20 cellular contexts compared by ENCODE assay signal in genomic region chr5:16536818-16537217, GRCh38.
"Had no signal": no experiment of that assay in that cellular context is flagged by ENCODE, and none has a peak within 500 bp of the region (broad histone marks: within the 10 kb centered on the region; RNA-seq: fewer than 3 reads in every experiment).

No MANE protein-coding gene starts in this region.

- H3K36me3 ChIP-seq: esophagus muscularis mucosa, stomach had no signal

- H3K4me1 ChIP-seq: testis had no signal

- H3K27me3 ChIP-seq: esophagus muscularis mucosa, stomach, testis had no signal

- H3K4me3 ChIP-seq: esophagus muscularis mucosa, stomach, testis had no signal

- DNase-seq: activated CD4-positive, alpha-beta memory T cell treated with anti-CD3 and anti-CD28 coated beads, Interleukin-2, amount 10 ng/mL, durations not matched to agents 7 days and 5 days; activated CD4-positive, alpha-beta T cell treated with anti-CD3 and anti-CD28 coated beads for 48 hours; activated CD4-positive, CD25-positive, alpha-beta regulatory T cell; activated CD8-positive, alpha-beta memory T cell treated with anti-CD3 and anti-CD28 coated beads, Interleukin-2, amount 10 ng/mL, durations not matched to agents 7 days and 5 days; activated naive CD4-positive, alpha-beta T cell; anterior cingulate cortex; effector memory CD4-positive, alpha-beta T cell; hippocampal formation; nephron progenitor cell; occipital lobe; posterior cingulate gyrus; retina; stimulated activated CD4-positive, alpha-beta T cell treated with anti-CD3 and anti-CD28 coated beads, Interleukin-15, amount 100 ng/mL, for 24 hours; stimulated activated CD4-positive, alpha-beta T cell treated with anti-CD3 and anti-CD28 coated beads, Interleukin-4, amount 100 ng/mL, for 1 hour; stomach; T-helper 1 cell; T-helper 9 cell; testis had no signal

- H3K9me3 ChIP-seq: esophagus muscularis mucosa, stomach, testis had no signal

- ATAC-seq: activated CD8-positive, alpha-beta memory T cell treated with anti-CD3 and anti-CD28 coated beads, Interleukin-2, amount 10 ng/mL, durations not matched to agents 7 days and 5 days; activated T-helper 17 cell treated with anti-CD3 and anti-CD28 coated beads, Interleukin-2, amount 50 U/mL, for 72 hours had no signal

- H3K27ac ChIP-seq: esophagus muscularis mucosa, stomach, testis had no signal
